ENCODE assay signal across 12 cellular contexts in the genomic region with DNA sequence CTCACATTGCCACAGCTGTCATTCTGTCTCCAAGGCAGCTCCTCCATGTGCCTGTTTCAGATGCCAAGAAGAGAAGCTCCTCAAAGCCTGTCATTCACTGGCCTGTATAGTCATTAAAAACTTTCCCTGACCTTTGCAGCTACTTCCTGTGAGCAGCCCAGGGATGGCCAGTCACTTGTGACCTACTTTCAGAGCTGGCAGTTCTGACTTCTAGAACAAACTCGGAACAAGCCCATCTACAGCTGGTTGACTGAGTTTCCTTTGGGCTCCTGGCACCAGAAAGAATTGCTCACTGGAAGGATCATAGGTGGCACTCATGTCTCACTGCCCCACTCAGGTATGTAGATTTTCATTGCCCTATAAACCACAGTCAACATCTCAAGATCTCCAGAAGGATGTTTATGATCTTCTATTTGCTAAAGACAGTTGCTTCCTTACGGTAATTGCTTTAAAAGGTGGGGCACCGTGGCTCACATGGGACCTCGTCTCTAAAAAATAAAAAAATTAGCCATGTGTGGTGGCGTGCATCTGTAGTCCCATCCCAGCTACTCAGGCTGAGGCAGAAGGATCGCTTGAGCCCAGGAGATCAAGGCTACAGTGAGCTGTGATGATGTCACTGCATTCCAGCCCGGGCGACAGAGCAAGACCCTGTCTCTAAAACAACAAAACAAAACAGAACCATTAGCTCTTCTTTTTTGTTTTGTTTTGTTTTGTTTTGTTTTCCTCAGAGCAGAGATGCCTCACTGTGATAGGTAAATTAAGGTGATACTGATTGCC. TPM values are rescaled to one million over a fixed set of nuclear protein-coding genes. Genes with fewer than 3 reads are reported as not detected.
DNase-seq lines count a peak whose midpoint lies in the region; ATAC-seq, FAIRE-seq and TF ChIP-seq lines count a peak whose summit lies in the region.
"Had no signal": no experiment of that assay in that cellular context is flagged by ENCODE, and none has a peak within 500 bp of the region (broad histone marks: within the 10 kb centered on the region; RNA-seq: fewer than 3 reads in every experiment).

No MANE protein-coding gene starts in this region.

- H3K4me1 ChIP-seq in K562 (replicated peaks in 1 of 2; ENCODE audit: control insufficient read depth in 2 of 2, insufficient read depth in 2 of 2, low read length in 2 of 2) (peaks cover 0 to 10% of the 10 kb centered on the region in 2 experiments; a peak in 4 of 5 replicates), vagina (peaks cover 27% of the 10 kb centered on the region)

- TF ChIP-seq CTCF in K562 (IDR thresholded peaks at IDR 0.05 in 2 of 3, conservative IDR thresholded peaks at IDR 0.05 in 1 of 3; ENCODE audit: insufficient read depth in 2 of 3, low read depth in 1 of 3, low read length in 3 of 3) (no peak), mesothelial cell of epicardium (IDR thresholded peaks at IDR 0.05; ENCODE audit: unreplicated experiment) (no peak), vagina (IDR thresholded peaks at IDR 0.05) (no peak)

- H3K36me3 Mint-ChIP-seq in activated naive CD4-positive, alpha-beta T cell treated with anti-CD3 and anti-CD28 coated beads, Interleukin-2, amount 50 U/mL, for 72 hours, result no peaks in the 10 kb centered on the region
- H3K36me3 Mint-ChIP-seq in activated naive CD4-positive, alpha-beta T cell treated with anti-CD3 and anti-CD28 coated beads, Interleukin-2, amount 10 ng/mL, durations not matched to agents 7 days and 5 days, result no peaks in the 10 kb centered on the region
- no peaks in the 10 kb centered on the region for H3K36me3 Mint-ChIP-seq in mesothelial cell of epicardium

- in situ Hi-C loops in K562 (cut with MboI), result no loop called here

- no peaks in the 10 kb centered on the region for H3K9me3 ChIP-seq in K562 (replicated peaks; ENCODE audit: control insufficient read depth, insufficient read depth, low read depth, low read length)
- no peaks in the 10 kb centered on the region for H3K9me3 ChIP-seq in vagina

- CTCF ChIA-PET in activated naive CD4-positive, alpha-beta T cell treated with anti-CD3 and anti-CD28 coated beads, Interleukin-2, amount 10 ng/mL, durations not matched to agents 7 days and 5 days (lab: Charles Lee), result no interaction called here
- CTCF ChIA-PET in K562 (lab: Yijun Ruan, JAX; ENCODE audit: low intra/inter-chr PET ratio), result no interaction called here

- TF ChIP-seq POLR2A in K562 (conservative IDR thresholded peaks at IDR 0.05) (no peak), vagina (IDR thresholded peaks at IDR 0.05) (no peak)

- H3K4me3 Mint-ChIP-seq in activated naive CD4-positive, alpha-beta T cell treated with anti-CD3 and anti-CD28 coated beads, Interleukin-2, amount 10 ng/mL, durations not matched to agents 7 days and 5 days, result no peak overlapping the region
- H3K4me3 Mint-ChIP-seq in mesothelial cell of epicardium, result no peak overlapping the region
- H3K4me3 Mint-ChIP-seq: activated T-cell treated with anti-CD3 and anti-CD28 coated beads, Interleukin-2, amount 50 U/mL, for 4 hours had no signal

- no peak for DNase-seq in activated naive CD4-positive, alpha-beta T cell treated with anti-CD3 and anti-CD28 coated beads, Interleukin-2, amount 50 U/mL, for 72 hours (ENCODE audit: low spot score in 2 of 2)
- no peak for DNase-seq in activated naive CD4-positive, alpha-beta T cell treated with anti-CD3 and anti-CD28 coated beads, Interleukin-2, amount 10 ng/mL, durations not matched to agents 7 days and 5 days
- DNase-seq in K562 (ENCODE audit: extremely low read depth in 1 of 4, low spot score in 3 of 4), result no peak
- DNase-seq in mesothelial cell of epicardium (ENCODE audit: low spot score in 2 of 2, unreplicated experiment in 2 of 2), result no peak
- no peak for DNase-seq in vagina (ENCODE audit: extremely low spot score in 2 of 2)
- DNase-seq in NCI-H2081 treated with DMSO at 0.1 percent for 48 hours (lab: John Stamatoyannopoulos, UW), result no peak
- no peak for DNase-seq in activated gamma-delta T cell (lab: John Stamatoyannopoulos, UW)
- DNase-seq: activated T-cell treated with anti-CD3 and anti-CD28 coated beads, Interleukin-2, amount 50 U/mL, for 4 hours; effector CD8-positive, alpha-beta T cell; NCI-H1417; SHP77 treated with DMSO at 0.1 percent for 48 hours had no signal

- no TSS peak for BruUV-seq in K562 (replicated peaks; lab: Mats Ljungman, UMichigan)

- H3K9ac ChIP-seq in K562 (ENCODE audit: insufficient read depth in 1 of 2, low read depth in 2 of 2, low read length in 2 of 2), result no peak overlapping the region

- no peaks in the 10 kb centered on the region for H3K79me2 ChIP-seq in K562 (ENCODE audit: control insufficient read depth, insufficient read depth, low read length)

- no peak for TF ChIP-seq RAD21 in K562 (CRISPR knock-in tag; conservative IDR thresholded peaks at IDR 0.05 in 1 of 2, IDR thresholded peaks at IDR 0.05 in 1 of 2)

- no peaks in the 10 kb centered on the region for H3K27me3 ChIP-seq in K562 (ENCODE audit: control insufficient read depth in 2 of 2, insufficient read depth in 2 of 2, low read length in 2 of 2)
- H3K27me3 ChIP-seq in vagina, result no peaks in the 10 kb centered on the region

- intact Hi-C loops in K562 (cut with micrococcal nuclease) (no loop called here), vagina (cut with DNase I) (no loop called here)

- peak; percentile 48 to 86 for ATAC-seq in activated naive CD4-positive, alpha-beta T cell treated with anti-CD3 and anti-CD28 coated beads, Interleukin-2, amount 50 U/mL, for 72 hours
- ATAC-seq in K562, result peak; percentile 49
- no peak for ATAC-seq in GM21528 (IDR thresholded peaks at IDR 0.05; ENCODE audit: low FRiP score, unreplicated experiment)

- no peak for FAIRE-seq in K562 (lab: Jason Lieb, UNC)

- no peak overlapping the region for H2AFZ ChIP-seq in K562 (ENCODE audit: low read depth, low read length)

- no peaks in the 10 kb centered on the region for H4K20me1 ChIP-seq in K562 (replicated peaks; ENCODE audit: control insufficient read depth, insufficient read depth, low read length)

- no peak overlapping the region for H3K27ac Mint-ChIP-seq in activated naive CD4-positive, alpha-beta T cell treated with anti-CD3 and anti-CD28 coated beads, Interleukin-2, amount 50 U/mL, for 72 hours
- H3K27ac Mint-ChIP-seq in activated naive CD4-positive, alpha-beta T cell treated with anti-CD3 and anti-CD28 coated beads, Interleukin-2, amount 10 ng/mL, durations not matched to agents 7 days and 5 days, result no peak overlapping the region
- H3K27ac Mint-ChIP-seq in mesothelial cell of epicardium, result peak overlapping the region; percentile 9

- TF ChIP-seq EP300 in K562 (IDR thresholded peaks at IDR 0.05; ENCODE audit: low read length), result no peak

- H3K27me3 Mint-ChIP-seq in activated naive CD4-positive, alpha-beta T cell treated with anti-CD3 and anti-CD28 coated beads, Interleukin-2, amount 10 ng/mL, durations not matched to agents 7 days and 5 days, result no peaks in the 10 kb centered on the region
- H3K27me3 Mint-ChIP-seq in mesothelial cell of epicardium (ENCODE audit: low read depth), result no peaks in the 10 kb centered on the region

- no peak overlapping the region for H3K4me2 ChIP-seq in K562 (ENCODE audit: insufficient read depth, low read length)

- H3K9me1 ChIP-seq in K562 (ENCODE audit: control insufficient read depth, insufficient read depth, low read length), result no peaks in the 10 kb centered on the region

- 70% methylated on average over 8 of the region's 8 CpGs for WGBS in K562 (ENCODE audit: insufficient coverage, low coverage, missing lambda C conversion rate)

- H3K27ac ChIP-seq in K562 (ENCODE audit: extremely low read depth, low read depth, low read length) (no peak overlapping the region), vagina (peak overlapping the region; percentile 23)

- H3K36me3 ChIP-seq in K562 (ENCODE audit: control insufficient read depth, insufficient read depth, low read length), result no peaks in the 10 kb centered on the region
- no peaks in the 10 kb centered on the region for H3K36me3 ChIP-seq in vagina

- H3K4me3 ChIP-seq in K562 (no peak overlapping the region), vagina (no peak overlapping the region)

- POLR2A ChIA-PET in K562 (lab: Yijun Ruan, JAX), result interaction anchor here (1.0 to 1.9 kb wide), 4 partner anchors 10 to 23 kb away, joined by 3 to 12 read pairs (median 4); no protein-coding TSS in a partner anchor

- no peaks in the 10 kb centered on the region for H3K9me3 Mint-ChIP-seq in activated naive CD4-positive, alpha-beta T cell treated with anti-CD3 and anti-CD28 coated beads, Interleukin-2, amount 50 U/mL, for 72 hours
- H3K9me3 Mint-ChIP-seq in activated naive CD4-positive, alpha-beta T cell treated with anti-CD3 and anti-CD28 coated beads, Interleukin-2, amount 10 ng/mL, durations not matched to agents 7 days and 5 days, result no peaks in the 10 kb centered on the region
- no peaks in the 10 kb centered on the region for H3K9me3 Mint-ChIP-seq in mesothelial cell of epicardium
- H3K9me3 Mint-ChIP-seq: activated T-cell treated with anti-CD3 and anti-CD28 coated beads, Interleukin-2, amount 50 U/mL, for 4 hours had no signal

- peaks cover 11% of the 10 kb centered on the region for H3K4me1 Mint-ChIP-seq in activated naive CD4-positive, alpha-beta T cell treated with anti-CD3 and anti-CD28 coated beads, Interleukin-2, amount 10 ng/mL, durations not matched to agents 7 days and 5 days
- peaks cover 14% of the 10 kb centered on the region for H3K4me1 Mint-ChIP-seq in mesothelial cell of epicardium

TF ChIP-seq in K562, 482 proteins besides CTCF, POLR2A, EP300 and RAD21 (continues in another document):
- no peak for TF ChIP-seq EP400 (IDR thresholded peaks at IDR 0.05)

RNA-seq across cellular contexts. Expression of a gene that starts 11.2 kb away (rescaled TPM):
- 100 to 1,000 TPM; 106 to 141 TPM for total RNA-seq in activated naive CD4-positive, alpha-beta T cell treated with anti-CD3 and anti-CD28 coated beads, Interleukin-2, amount 50 U/mL, for 72 hours
- total RNA-seq in K562 (2011; cell fraction: chromatin; rRNA removed; ENCODE audit: low replicate concordance), result 187 and 569 TPM in 2 replicates
- 75.4 and 99.2 TPM in 2 replicates for total RNA-seq in K562 (2011; cell fraction: nucleolus; rRNA removed)
- 212 and 321 TPM in 2 replicates for total RNA-seq in K562 (2011; cell fraction: nucleoplasm; rRNA removed)
- total RNA-seq in K562 (2014; rRNA removed) (72.3 and 86.6 TPM in 2 replicates), K562 (2014; rRNA removed; fragmentation: Illumina TruSeq; extraction: Trizol) (116 and 120 TPM in 2 replicates), K562 (2015; rRNA removed; fragmentation: Illumina TruSeq; extraction: Trizol) (87.3 and 95.8 TPM in 2 replicates), K562 (2021) (85.4 and 95.2 TPM in 2 replicates), mesothelial cell of epicardium (60.2 to 74.1 TPM (median 62.3 TPM) in 3 replicates), vagina (57.7 TPM)
- polyA plus RNA-seq in K562 (2011; rRNA removed) (99.4 and 135 TPM in 2 replicates), K562 (2014; fragmentation: Illumina TruSeq; extraction: Trizol) (65.9 and 77.7 TPM in 2 replicates), K562 (2014; fragmentation: Nextera tagmentation; extraction: Ambion mirVana) (10 to 100 TPM; 16.6 to 16.8 TPM), K562 (2014; rRNA removed) (46.2 and 54.7 TPM in 2 replicates)
- polyA plus RNA-seq in K562 (2011; cell fraction: cytosol; rRNA removed), result 14.3 and 36.7 TPM in 2 replicates
- polyA plus RNA-seq in K562 (2011; cell fraction: nucleus; rRNA removed), result 52.7 and 77.5 TPM in 2 replicates
- 35.4 and 37.3 TPM in 2 replicates for polyA plus RNA-seq in K562 (2012)
- 360 and 406 TPM in 2 replicates for polyA minus RNA-seq in K562 (2011; rRNA and poly(A)+ RNA removed)
- 76.2 and 93.9 TPM in 2 replicates for polyA minus RNA-seq in K562 (2011; cell fraction: cytosol; rRNA and poly(A)+ RNA removed)
- 87.1 and 158 TPM in 2 replicates for polyA minus RNA-seq in K562 (2011; cell fraction: nucleus; rRNA and poly(A)+ RNA removed)
